ENCODE assay signal across 25 cellular contexts in genomic region chr17:46944931-46945330, GRCh38. TPM values are rescaled to one million over a fixed set of nuclear protein-coding genes. Genes with fewer than 3 reads are reported as not detected.
DNase-seq lines count a peak whose midpoint lies in the region; TF ChIP-seq lines count a peak whose summit lies in the region.
"Had no signal": no experiment of that assay in that cellular context is flagged by ENCODE, and none has a peak within 500 bp of the region (broad histone marks: within the 10 kb centered on the region; RNA-seq: fewer than 3 reads in every experiment).

No MANE protein-coding gene starts in this region.

- DNase-seq in ELF-1 (ENCODE audit: low read depth, low spot score) (peak; percentile 73), SW480 (ENCODE audit: low spot score) (peak; percentile 9), immature natural killer cell (no peak), NCI-H82 (lab: John Stamatoyannopoulos, UW) (no peak), transverse colon (no peak), hepatic stellate cell (ENCODE audit: low spot score) (no peak), head of caudate nucleus (no peak)
- DNase-seq: activated CD8-positive, alpha-beta memory T cell treated with anti-CD3 and anti-CD28 coated beads, Interleukin-2, amount 50 U/mL, for 4 hours; activated effector memory CD4-positive, alpha-beta T cell treated with Interleukin-2 at 50 U/mL for 16 hours; cortex of kidney; DMS 273 treated with DMSO at 0.1 percent for 48 hours; NCI-H2171; NCI-H748 treated with DMSO at 0.1 percent for 48 hours; ovary had no signal

- WGBS in transverse colon (ENCODE audit: low coverage in 1 of 2), 2 donors = 48 to 70% methylated on average over 2 to 10 of the region's 10 CpGs

- peak overlapping the region; percentile 65 for H3K4me2 ChIP-seq in BLaER1

- H3K4me3 ChIP-seq in BLaER1 (no peak overlapping the region), transverse colon (no peak overlapping the region)
- H3K4me3 ChIP-seq: lung, ovary, SJSA1 had no signal

- H3K36me3 Mint-ChIP-seq in immature natural killer cell = peaks cover 0 to 11% (median 3%) of the 10 kb centered on the region in 3 donors

- peaks cover 45% of the 10 kb centered on the region for H3K4me1 ChIP-seq in BLaER1
- H3K4me1 ChIP-seq in transverse colon = peaks cover 6 to 14% (median 10%) of the 10 kb centered on the region in 4 donors
- H3K4me1 ChIP-seq: foreskin keratinocyte had no signal

- TF ChIP-seq POLR2A in transverse colon (IDR thresholded peaks at IDR 0.05) = no peak

- peak overlapping the region; percentile 31 to 79 (median 65) for H3K4me3 Mint-ChIP-seq in immature natural killer cell
- H3K4me3 Mint-ChIP-seq: H9; T-helper 2 cell treated with Interferon-gamma antibody and Interleukin-4, amounts not matched to agents 5 μg/mL and 100 μg/mL, for 36 hours had no signal

- H3K27ac ChIP-seq in BLaER1 = no peak overlapping the region
- no peak overlapping the region for H3K27ac ChIP-seq in transverse colon
- H3K27ac ChIP-seq: C4-2B, foreskin keratinocyte, ovary, SJSA1 had no signal

- peak overlapping the region in 4 of 6 donors; percentile 38 to 82 (median 50) for H3K27ac Mint-ChIP-seq in immature natural killer cell
- H3K27ac Mint-ChIP-seq: T-helper 2 cell treated with Interferon-gamma antibody and Interleukin-4, amounts not matched to agents 5 μg/mL and 100 μg/mL, for 36 hours had no signal

- peaks cover 27 to 34% of the 10 kb centered on the region in 2 donors for H3K4me1 Mint-ChIP-seq in immature natural killer cell

- peaks cover 33% of the 10 kb centered on the region for H4K20me1 ChIP-seq in BLaER1

- no peak overlapping the region for H3K9ac ChIP-seq in BLaER1

- TF ChIP-seq CTCF in transverse colon (IDR thresholded peaks at IDR 0.05) = no peak

- no peaks in the 10 kb centered on the region for H3K27me3 ChIP-seq in BLaER1
- no peaks in the 10 kb centered on the region for H3K27me3 ChIP-seq in transverse colon
- H3K27me3 ChIP-seq: ovary, SJSA1 had no signal

- H3K9me3 Mint-ChIP-seq in immature natural killer cell = no peaks in the 10 kb centered on the region
- H3K9me3 Mint-ChIP-seq: H9; T-helper 2 cell treated with Interferon-gamma antibody and Interleukin-4, amounts not matched to agents 5 μg/mL and 100 μg/mL, for 36 hours had no signal

- in situ Hi-C loops in transverse colon (cut with MboI; ENCODE audit: low pct_ligation_motif_present in 1 of 4, low pct_unique_long_range_greater_than_20kb in 1 of 4, low sequenced_read_pairs in 3 of 4) = loop anchor here in 2 of 4 donors (5.0 to 10.0 kb wide), 2 partner anchors 47 to 50 kb away; no protein-coding TSS in a partner anchor

- peaks cover 0 to 8% (median 6%) of the 10 kb centered on the region in 3 donors for H3K27me3 Mint-ChIP-seq in immature natural killer cell (ENCODE audit: low read depth in 3 of 3)

- no peak for TF ChIP-seq EP300 in transverse colon (IDR thresholded peaks at IDR 0.05; ENCODE audit: low read depth)

- H3K36me3 ChIP-seq in BLaER1 = peaks cover 34% of the 10 kb centered on the region
- H3K36me3 ChIP-seq in transverse colon = peaks cover 0 to 6% (median 3%) of the 10 kb centered on the region in 4 donors
- H3K36me3 ChIP-seq: ovary had no signal

- intact Hi-C loops in transverse colon (cut with DNase I; ENCODE audit: low total_unique reads) = loop anchor here (10.0 kb wide), 1 partner anchor 50 kb away; no protein-coding TSS in a partner anchor
- intact Hi-C loops in head of caudate nucleus (cut with DNase I) = loop anchor here (10.0 kb wide), 1 partner anchor 60 kb away; no protein-coding TSS in a partner anchor

- H3K9me3 ChIP-seq in BLaER1 (no peaks in the 10 kb centered on the region), transverse colon (no peaks in the 10 kb centered on the region)
- H3K9me3 ChIP-seq: ovary, SJSA1 had no signal

RNA-seq across cellular contexts. Expression of gene GOSR2, which starts 22.0 kb away (rescaled TPM):
- polyA plus RNA-seq in immature natural killer cell = 10 to 100 TPM; 36.9 to 62.4 (median 57.6) TPM
- 100 to 1,000 TPM in 1 of 4 donors, 10 to 100 TPM in 3; 50.0 to 102 (median 62.8) TPM for total RNA-seq in transverse colon

RNA-seq across cellular contexts. Expression of gene RPRML, which starts 34.1 kb away (rescaled TPM):
- not detected for polyA plus RNA-seq in immature natural killer cell
- total RNA-seq in transverse colon = under 1 TPM in 1 of 4 donors, not detected in 3; 0.48 TPM
- total RNA-seq: bronchial epithelial cell, endothelial cell of umbilical vein, foreskin keratinocyte, sciatic nerve, SJSA1 had no signal
- polyA plus RNA-seq: foreskin keratinocyte, keratinocyte, ovary had no signal

Comparison
In these comparisons a context has a peak if more than half of its experiments do, and no peak if none do; other contexts are left out.
1. DNase-seq: peak in ELF-1 (single experiment) and SW480 (single experiment); none in immature natural killer cell (0 of 3), NCI-H82 (single experiment), transverse colon (single experiment), hepatic stellate cell (single experiment) and head of caudate nucleus (0 of 42).